1 cellular context compared by ENCODE assay signal in the genomic region with DNA sequence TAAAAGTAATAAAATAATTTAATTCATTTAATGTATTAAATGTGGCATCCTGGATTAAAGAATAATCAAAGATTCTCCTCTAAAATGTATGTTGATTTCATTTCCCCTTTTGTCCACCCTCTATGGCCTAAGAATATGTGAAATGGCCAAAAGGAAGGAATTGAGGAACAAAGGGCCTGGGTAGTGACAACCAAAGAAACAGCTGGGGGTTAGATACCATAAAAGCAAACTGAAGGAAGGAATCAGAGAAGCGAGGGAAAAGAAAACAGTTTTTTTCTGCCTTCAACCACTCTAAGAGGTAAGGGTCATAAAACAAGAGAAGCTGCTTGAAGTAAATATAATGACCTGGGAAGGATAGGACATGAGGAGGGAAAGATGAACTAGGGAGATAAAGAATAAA.
TF ChIP-seq lines count a peak whose summit lies in the region.

No MANE protein-coding gene starts in this region.

TF ChIP-seq in K562, 482 proteins besides CTCF, POLR2A, EP300 and RAD21 (continued from another document):
- TF ChIP-seq, protein P1, sequence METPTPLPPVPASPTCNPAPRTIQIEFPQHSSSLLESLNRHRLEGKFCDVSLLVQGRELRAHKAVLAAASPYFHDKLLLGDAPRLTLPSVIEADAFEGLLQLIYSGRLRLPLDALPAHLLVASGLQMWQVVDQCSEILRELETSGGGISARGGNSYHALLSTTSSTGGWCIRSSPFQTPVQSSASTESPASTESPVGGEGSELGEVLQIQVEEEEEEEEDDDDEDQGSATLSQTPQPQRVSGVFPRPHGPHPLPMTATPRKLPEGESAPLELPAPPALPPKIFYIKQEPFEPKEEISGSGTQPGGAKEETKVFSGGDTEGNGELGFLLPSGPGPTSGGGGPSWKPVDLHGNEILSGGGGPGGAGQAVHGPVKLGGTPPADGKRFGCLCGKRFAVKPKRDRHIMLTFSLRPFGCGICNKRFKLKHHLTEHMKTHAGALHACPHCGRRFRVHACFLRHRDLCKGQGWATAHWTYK (CRISPR knock-in tag; IDR thresholded peaks at IDR 0.05): 0 out of 2 replicates have a peak, but pooled peaks have one; percentile 23
- TF ChIP-seq TEAD2 (tag; IDR thresholded peaks at IDR 0.05): no peak
- TF ChIP-seq, protein P2, sequence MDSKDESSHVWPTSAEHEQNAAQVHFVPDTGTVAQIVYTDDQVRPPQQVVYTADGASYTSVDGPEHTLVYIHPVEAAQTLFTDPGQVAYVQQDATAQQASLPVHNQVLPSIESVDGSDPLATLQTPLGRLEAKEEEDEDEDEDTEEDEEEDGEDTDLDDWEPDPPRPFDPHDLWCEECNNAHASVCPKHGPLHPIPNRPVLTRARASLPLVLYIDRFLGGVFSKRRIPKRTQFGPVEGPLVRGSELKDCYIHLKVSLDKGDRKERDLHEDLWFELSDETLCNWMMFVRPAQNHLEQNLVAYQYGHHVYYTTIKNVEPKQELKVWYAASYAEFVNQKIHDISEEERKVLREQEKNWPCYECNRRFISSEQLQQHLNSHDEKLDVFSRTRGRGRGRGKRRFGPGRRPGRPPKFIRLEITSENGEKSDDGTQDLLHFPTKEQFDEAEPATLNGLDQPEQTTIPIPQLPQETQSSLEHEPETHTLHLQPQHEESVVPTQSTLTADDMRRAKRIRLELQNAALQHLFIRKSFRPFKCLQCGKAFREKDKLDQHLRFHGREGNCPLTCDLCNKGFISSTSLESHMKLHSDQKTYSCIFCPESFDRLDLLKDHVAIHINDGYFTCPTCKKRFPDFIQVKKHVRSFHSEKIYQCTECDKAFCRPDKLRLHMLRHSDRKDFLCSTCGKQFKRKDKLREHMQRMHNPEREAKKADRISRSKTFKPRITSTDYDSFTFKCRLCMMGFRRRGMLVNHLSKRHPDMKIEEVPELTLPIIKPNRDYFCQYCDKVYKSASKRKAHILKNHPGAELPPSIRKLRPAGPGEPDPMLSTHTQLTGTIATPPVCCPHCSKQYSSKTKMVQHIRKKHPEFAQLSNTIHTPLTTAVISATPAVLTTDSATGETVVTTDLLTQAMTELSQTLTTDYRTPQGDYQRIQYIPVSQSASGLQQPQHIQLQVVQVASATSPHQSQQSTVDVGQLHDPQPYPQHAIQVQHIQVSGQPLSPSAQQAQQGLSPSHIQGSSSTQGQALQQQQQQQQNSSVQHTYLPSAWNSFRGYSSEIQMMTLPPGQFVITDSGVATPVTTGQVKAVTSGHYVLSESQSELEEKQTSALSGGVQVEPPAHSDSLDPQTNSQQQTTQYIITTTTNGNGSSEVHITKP (IDR thresholded peaks at IDR 0.05; ENCODE audit: partially characterized antibody): no peak
- TF ChIP-seq FOXA3 (CRISPR knock-in tag; conservative IDR thresholded peaks at IDR 0.05 in 1 of 2, IDR thresholded peaks at IDR 0.05 in 1 of 2): peak in 1 of 2 experiments; percentile 38; a peak in 1 of 4 replicates
- no peak for TF ChIP-seq CSDE1 (IDR thresholded peaks at IDR 0.05)
- no peak for TF ChIP-seq FOXK2 (conservative IDR thresholded peaks at IDR 0.05 in 1 of 2, IDR thresholded peaks at IDR 0.05 in 1 of 2; ENCODE audit: low read depth in 2 of 2)
- no peak for TF ChIP-seq L3MBTL2 (IDR thresholded peaks at IDR 0.05)
- no peak for TF ChIP-seq U2AF2 (optimal IDR thresholded peaks at IDR 0.05; ENCODE audit: low read depth, low read length)
- TF ChIP-seq NCOA4 (IDR thresholded peaks at IDR 0.05; ENCODE audit: partially characterized antibody): no peak
- TF ChIP-seq ZNF449 (CRISPR knock-in tag; IDR thresholded peaks at IDR 0.05): 0 out of 2 replicates have a peak, but pooled peaks have one; percentile 35
- TF ChIP-seq NFATC3 (IDR thresholded peaks at IDR 0.05): no peak
- no peak for TF ChIP-seq POLR2G (IDR thresholded peaks at IDR 0.05; ENCODE audit: low read depth, low read length)
- 0 out of 2 replicates have a peak, but pooled peaks have one; percentile 13 for TF ChIP-seq CXXC5 (CRISPR knock-in tag; IDR thresholded peaks at IDR 0.05)
- no peak for TF ChIP-seq TFAM (CRISPR knock-in tag; conservative IDR thresholded peaks at IDR 0.05)
- no peak for TF ChIP-seq ZZZ3 (IDR thresholded peaks at IDR 0.05)
- TF ChIP-seq, protein P3, sequence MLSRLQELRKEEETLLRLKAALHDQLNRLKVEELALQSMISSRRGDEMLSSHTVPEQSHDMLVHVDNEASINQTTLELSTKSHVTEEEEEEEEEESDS (CRISPR knock-in tag; IDR thresholded peaks at IDR 0.05): no peak
- TF ChIP-seq, protein P4, sequence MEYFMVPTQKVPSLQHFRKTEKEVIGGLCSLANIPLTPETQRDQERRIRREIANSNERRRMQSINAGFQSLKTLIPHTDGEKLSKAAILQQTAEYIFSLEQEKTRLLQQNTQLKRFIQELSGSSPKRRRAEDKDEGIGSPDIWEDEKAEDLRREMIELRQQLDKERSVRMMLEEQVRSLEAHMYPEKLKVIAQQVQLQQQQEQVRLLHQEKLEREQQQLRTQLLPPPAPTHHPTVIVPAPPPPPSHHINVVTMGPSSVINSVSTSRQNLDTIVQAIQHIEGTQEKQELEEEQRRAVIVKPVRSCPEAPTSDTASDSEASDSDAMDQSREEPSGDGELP (CRISPR knock-in tag; IDR thresholded peaks at IDR 0.05; ENCODE audit: borderline replicate concordance): no peak
- TF ChIP-seq ARID1B (IDR thresholded peaks at IDR 0.05): 0 out of 2 replicates have a peak, but pooled peaks have one; percentile 11
- TF ChIP-seq, protein P5, sequence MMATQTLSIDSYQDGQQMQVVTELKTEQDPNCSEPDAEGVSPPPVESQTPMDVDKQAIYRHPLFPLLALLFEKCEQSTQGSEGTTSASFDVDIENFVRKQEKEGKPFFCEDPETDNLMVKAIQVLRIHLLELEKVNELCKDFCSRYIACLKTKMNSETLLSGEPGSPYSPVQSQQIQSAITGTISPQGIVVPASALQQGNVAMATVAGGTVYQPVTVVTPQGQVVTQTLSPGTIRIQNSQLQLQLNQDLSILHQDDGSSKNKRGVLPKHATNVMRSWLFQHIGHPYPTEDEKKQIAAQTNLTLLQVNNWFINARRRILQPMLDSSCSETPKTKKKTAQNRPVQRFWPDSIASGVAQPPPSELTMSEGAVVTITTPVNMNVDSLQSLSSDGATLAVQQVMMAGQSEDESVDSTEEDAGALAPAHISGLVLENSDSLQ (IDR thresholded peaks at IDR 0.05): no peak
- TF ChIP-seq SPI1 (IDR thresholded peaks at IDR 0.05; ENCODE audit: borderline replicate concordance, low read depth, low read length): no peak
- 0 out of 2 replicates have a peak, but pooled peaks have one; percentile 40 for TF ChIP-seq OTX1 (CRISPR knock-in tag; IDR thresholded peaks at IDR 0.05)
- TF ChIP-seq ZNF75A (CRISPR knock-in tag; IDR thresholded peaks at IDR 0.05): 0 out of 2 replicates have a peak, but pooled peaks have one; percentile 43
- TF ChIP-seq ZNF324 (CRISPR knock-in tag; IDR thresholded peaks at IDR 0.05): no peak
- no peak for TF ChIP-seq JUND (IDR thresholded peaks at IDR 0.05; ENCODE audit: borderline replicate concordance, low read depth, low read length)
- no peak for TF ChIP-seq JUND (tag; IDR thresholded peaks at IDR 0.05; ENCODE audit: borderline replicate concordance, low read depth, low read length)
- TF ChIP-seq SIN3B (IDR thresholded peaks at IDR 0.05; ENCODE audit: low read depth): no peak
- TF ChIP-seq ZNF146 (CRISPR knock-in tag; IDR thresholded peaks at IDR 0.05; ENCODE audit: unreplicated experiment): no peak
